In the genomic region with DNA sequence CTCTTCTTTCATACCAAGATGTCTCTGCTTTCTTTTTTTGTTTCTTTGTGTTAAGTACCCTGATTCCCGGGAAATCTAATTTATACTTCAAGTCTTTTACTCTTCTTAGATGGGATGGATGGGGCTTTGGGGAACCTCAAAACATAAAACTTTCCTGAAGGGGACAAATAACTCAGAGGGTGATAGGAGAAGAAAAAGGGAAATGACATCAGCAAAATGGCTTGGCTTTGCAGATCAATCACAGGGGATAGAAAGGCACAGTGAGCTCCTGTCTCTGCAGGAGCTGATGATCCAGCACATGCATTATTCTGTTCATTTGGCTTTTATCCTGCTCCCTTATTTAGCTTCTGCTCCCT, we compare ENCODE assay signal across 8 cellular contexts. TPM values are rescaled to one million over a fixed set of nuclear protein-coding genes. Genes with fewer than 3 reads are reported as not detected.
A peak's percentile ranks its signal among the peaks of the same experiment; 100 is the strongest.
DNase-seq lines count a peak whose midpoint lies in the region; ATAC-seq lines count a peak whose summit lies in the region.

No MANE protein-coding gene starts in this region.

- H3K4me1 Mint-ChIP-seq in T-helper 2 cell treated with Interferon-gamma antibody and Interleukin-4, amounts not matched to agents 5 μg/mL and 100 μg/mL, for 36 hours (ENCODE audit: low read depth): peaks cover 16% of the 10 kb centered on the region
- H3K4me1 Mint-ChIP-seq in T-helper 17 cell: peaks cover 15% of the 10 kb centered on the region
- peaks cover 24% of the 10 kb centered on the region for H3K4me1 Mint-ChIP-seq in stimulated activated naive CD8-positive, alpha-beta T cell treated with anti-CD3 and anti-CD28 coated beads, Interleukin-15, amount 100 ng/mL, for 72 hours

- peaks cover 57% of the 10 kb centered on the region for H3K27me3 Mint-ChIP-seq in T-helper 2 cell treated with Interferon-gamma antibody and Interleukin-4, amounts not matched to agents 5 μg/mL and 100 μg/mL, for 36 hours (ENCODE audit: low read depth)
- peaks cover 47% of the 10 kb centered on the region for H3K27me3 Mint-ChIP-seq in T-helper 17 cell
- peaks cover 44% of the 10 kb centered on the region for H3K27me3 Mint-ChIP-seq in stimulated activated naive CD8-positive, alpha-beta T cell treated with anti-CD3 and anti-CD28 coated beads, Interleukin-15, amount 100 ng/mL, for 72 hours

- no peak for DNase-seq in T-helper 2 cell treated with Interferon-gamma antibody and Interleukin-4, amounts not matched to agents 5 μg/mL and 100 μg/mL, for 36 hours (ENCODE audit: low spot score)
- DNase-seq in T-helper 2 cell (no peak), T-helper 17 cell (no peak), kidney tubule cell (ENCODE audit: low spot score) (no peak)
- no peak for DNase-seq in stimulated activated naive CD8-positive, alpha-beta T cell treated with anti-CD3 and anti-CD28 coated beads, Interleukin-15, amount 100 ng/mL, for 72 hours

- no peaks in the 10 kb centered on the region for H3K9me3 Mint-ChIP-seq in T-helper 2 cell treated with Interferon-gamma antibody and Interleukin-4, amounts not matched to agents 5 μg/mL and 100 μg/mL, for 36 hours
- H3K9me3 Mint-ChIP-seq in stimulated activated naive CD8-positive, alpha-beta T cell treated with anti-CD3 and anti-CD28 coated beads, Interleukin-15, amount 100 ng/mL, for 72 hours: no peaks in the 10 kb centered on the region

- H3K9me3 ChIP-seq in T-helper 17 cell (ENCODE audit: control insufficient read depth, low read length, poor library complexity, severe bottlenecking) (no peaks in the 10 kb centered on the region), iPS-15b (ENCODE audit: control insufficient read depth, insufficient read depth, low read length) (no peaks in the 10 kb centered on the region)

- H3K27ac Mint-ChIP-seq in T-helper 2 cell treated with Interferon-gamma antibody and Interleukin-4, amounts not matched to agents 5 μg/mL and 100 μg/mL, for 36 hours: peak overlapping the region; percentile 37
- H3K27ac Mint-ChIP-seq in T-helper 17 cell: peak overlapping the region; percentile 86
- H3K27ac Mint-ChIP-seq in stimulated activated naive CD8-positive, alpha-beta T cell treated with anti-CD3 and anti-CD28 coated beads, Interleukin-15, amount 100 ng/mL, for 72 hours: no peak overlapping the region

- ATAC-seq in T-helper 17 cell (no peak), GM21576 (IDR thresholded peaks at IDR 0.05; ENCODE audit: unreplicated experiment) (no peak), HG02588 (IDR thresholded peaks at IDR 0.05; ENCODE audit: unreplicated experiment) (no peak)
- ATAC-seq in stimulated activated naive CD8-positive, alpha-beta T cell treated with anti-CD3 and anti-CD28 coated beads, Interleukin-15, amount 100 ng/mL, for 72 hours: no peak

- peak overlapping the region; percentile 95 for H3K9ac ChIP-seq in iPS-15b (ENCODE audit: low read depth, low read length)

- peak overlapping the region; percentile 77 for H3K4me3 ChIP-seq in iPS-15b (ENCODE audit: low read depth, low read length)

- peak overlapping the region; percentile 76 for H3K4me3 Mint-ChIP-seq in T-helper 2 cell treated with Interferon-gamma antibody and Interleukin-4, amounts not matched to agents 5 μg/mL and 100 μg/mL, for 36 hours
- H3K4me3 Mint-ChIP-seq in T-helper 17 cell: peak overlapping the region; percentile 83
- H3K4me3 Mint-ChIP-seq in stimulated activated naive CD8-positive, alpha-beta T cell treated with anti-CD3 and anti-CD28 coated beads, Interleukin-15, amount 100 ng/mL, for 72 hours: peak overlapping the region; percentile 49 to 79

- H3K4me1 ChIP-seq in iPS-15b (ENCODE audit: control insufficient read depth, insufficient read depth, low read length): peaks cover 19% of the 10 kb centered on the region

- no peaks in the 10 kb centered on the region for H3K27me3 ChIP-seq in iPS-15b (ENCODE audit: control insufficient read depth, insufficient read depth, low read length)

- peaks cover 2% of the 10 kb centered on the region for H3K36me3 ChIP-seq in iPS-15b (ENCODE audit: control insufficient read depth, insufficient read depth, low read length)

- H3K36me3 Mint-ChIP-seq in T-helper 2 cell treated with Interferon-gamma antibody and Interleukin-4, amounts not matched to agents 5 μg/mL and 100 μg/mL, for 36 hours (ENCODE audit: low read depth): no peaks in the 10 kb centered on the region
- peaks cover 2% of the 10 kb centered on the region for H3K36me3 Mint-ChIP-seq in T-helper 17 cell (ENCODE audit: low read depth)

RNA-seq across cellular contexts. Expression of gene CA14, which starts 1.4 kb away (rescaled TPM):
- total RNA-seq in T-helper 17 cell: not detected

RNA-seq across cellular contexts. Expression of gene APH1A, which starts 12.6 kb away (rescaled TPM):
- 100 to 1,000 TPM; 118 TPM for total RNA-seq in T-helper 17 cell

RNA-seq across cellular contexts. Expression of gene C1orf54, which starts 16.4 kb away (rescaled TPM):
- 1 to 10 TPM; 4.6 to 6.6 TPM for total RNA-seq in T-helper 17 cell

RNA-seq across cellular contexts. Expression of gene ANP32E, which starts 20.3 kb away (rescaled TPM):
- 10 to 100 TPM; 45.4 to 50.2 TPM for total RNA-seq in T-helper 17 cell

RNA-seq across cellular contexts. Expression of gene CIART, which starts 26.2 kb away (rescaled TPM):
- total RNA-seq in T-helper 17 cell: 1 to 10 TPM; 3.6 to 4.5 TPM

Comparison
In these comparisons a context has a peak if more than half of its experiments do, and no peak if none do; other contexts are left out.
1. H3K27ac Mint-ChIP-seq: peak in T-helper 2 cell treated with Interferon-gamma antibody and Interleukin-4, amounts not matched to agents 5 μg/mL and 100 μg/mL, for 36 hours (single experiment) and T-helper 17 cell (single experiment); none in stimulated activated naive CD8-positive, alpha-beta T cell treated with anti-CD3 and anti-CD28 coated beads, Interleukin-15, amount 100 ng/mL, for 72 hours (0 of 2).
2. Peak in every context shown above with its lines, with median percentiles within 50 percentile points of each other: H3K4me3 Mint-ChIP-seq.